In genomic region chr16:886084-886543, GRCh38 we compare ENCODE assay signal across 18 cellular contexts.
DNase-seq lines count a peak whose midpoint lies in the region; ATAC-seq, FAIRE-seq and TF ChIP-seq lines count a peak whose summit lies in the region.
"Had no signal": no experiment of that assay in that cellular context is flagged by ENCODE, and none has a peak within 500 bp of the region (broad histone marks: within the 10 kb centered on the region; RNA-seq: fewer than 3 reads in every experiment).

No MANE protein-coding gene starts in this region.

- no peaks in the 10 kb centered on the region for H3K9me1 ChIP-seq in endothelial cell of umbilical vein (replicated peaks; ENCODE audit: control insufficient read depth, extremely low read depth, insufficient read depth, low read length)

- WGBS in HUES64: 12% methylated on average over 18 of the region's 20 CpGs

- POLR2A ChIA-PET in endothelial cell of umbilical vein (lab: Charles Lee): no interaction called here

- CTCF ChIA-PET in endothelial cell of umbilical vein (lab: Charles Lee): interaction anchor here (1.7 kb wide), 1 partner anchor 171 kb away, joined by 5 read pairs; no protein-coding TSS in a partner anchor

- intact Hi-C loops in endothelial cell of umbilical vein (cut with micrococcal nuclease): no loop called here
- intact Hi-C loops in left lung (cut with DNase I): no loop called here

- no peak overlapping the region for H2AFZ ChIP-seq in endothelial cell of umbilical vein (ENCODE audit: low read depth, low read length)
- H2AFZ ChIP-seq: GM23248 had no signal

- TF ChIP-seq POLR2A in endothelial cell of umbilical vein (IDR thresholded peaks at IDR 0.05; ENCODE audit: low read depth, low read length): no peak

- in situ Hi-C loops in GM13977 (cut with MboI; ENCODE audit: low pct_unique_long_range_greater_than_20kb, low sequenced_read_pairs, unreplicated experiment): no loop called here

- H3K27me3 ChIP-seq in HUES64 (ENCODE audit: insufficient read depth, low read length): no peaks in the 10 kb centered on the region
- no peaks in the 10 kb centered on the region for H3K27me3 ChIP-seq in endothelial cell of umbilical vein (ENCODE audit: control insufficient read depth in 2 of 2, insufficient read depth in 2 of 2, low read length in 2 of 2)
- H3K27me3 ChIP-seq in left lung: no peaks in the 10 kb centered on the region

- no peaks in the 10 kb centered on the region for H3K79me2 ChIP-seq in endothelial cell of umbilical vein (ENCODE audit: control insufficient read depth, insufficient read depth, low read length)

- H3K9me3 ChIP-seq in HUES64 (ENCODE audit: insufficient read depth, low read depth, low read length) (no peaks in the 10 kb centered on the region; the same call in 1 of the 2 replicates), endothelial cell of umbilical vein (replicated peaks; ENCODE audit: control insufficient read depth, insufficient read depth, low read length) (no peaks in the 10 kb centered on the region), left lung (peaks cover 0 to 24% of the 10 kb centered on the region in 2 donors)

- H3K36me3 ChIP-seq in HUES64 (ENCODE audit: insufficient read depth, low read length) (no peaks in the 10 kb centered on the region), endothelial cell of umbilical vein (ENCODE audit: control insufficient read depth in 2 of 2, extremely low read depth in 1 of 2, insufficient read depth in 2 of 2, low read length in 2 of 2) (no peaks in the 10 kb centered on the region), left lung (peaks cover 0 to 24% of the 10 kb centered on the region in 2 donors)

- H3K9ac ChIP-seq in HUES64 (ENCODE audit: low read depth, low read length): peak overlapping the region; percentile 41; the same call in 1 of the 2 replicates
- H3K9ac ChIP-seq in endothelial cell of umbilical vein (replicated peaks; ENCODE audit: extremely low read depth, insufficient read depth, low read length): no peak overlapping the region
- H3K9ac ChIP-seq: GM23248 had no signal

- dilution Hi-C loops in endothelial cell of umbilical vein (cut with MboI; ENCODE audit: extremely low pct_ligation_motif_present, low sequenced_read_pairs): no loop called here

- no peak overlapping the region for H3K4me2 ChIP-seq in endothelial cell of umbilical vein (ENCODE audit: insufficient read depth, low read length)

- peak; percentile 26 for DNase-seq in endothelial cell of umbilical vein (ENCODE audit: low read depth, low spot score)
- DNase-seq in left lung: peak; percentile 20 to 59
- DNase-seq in retinal pigment epithelial cell (ENCODE audit: low read depth): no peak
- DNase-seq in stimulated activated CD4-positive, alpha-beta T cell treated with anti-CD3 and anti-CD28 coated beads, Interleukin-2, amount 100 ng/mL, for 24 hours: no peak
- no peak for DNase-seq in GM13977 (ENCODE audit: low spot score)
- DNase-seq: activated naive CD8-positive, alpha-beta T cell treated with anti-CD3 and anti-CD28 coated beads, Interleukin-2, amount 10 ng/mL, durations not matched to agents 7 days and 5 days; DMS 273 treated with DMSO at 0.1 percent for 48 hours; GM23248; KBM-7; mammary epithelial cell; NCI-H1436 treated with DMSO at 0.1 percent for 48 hours had no signal

- ATAC-seq in left lung: no peak
- ATAC-seq in HG03457 (IDR thresholded peaks at IDR 0.05; ENCODE audit: unreplicated experiment): no peak
- no peak for ATAC-seq in HG02938 (IDR thresholded peaks at IDR 0.05; ENCODE audit: unreplicated experiment)
- ATAC-seq: activated CD4-positive, CD25-positive, alpha-beta regulatory T cell treated with anti-CD3 and anti-CD28 coated beads, Interleukin-2, amount 50 U/mL, for 24 hours; Panc1 had no signal

- TF ChIP-seq CTCF in endothelial cell of umbilical vein (IDR thresholded peaks at IDR 0.05; ENCODE audit: extremely low read depth in 1 of 2, insufficient read depth in 1 of 2, low read depth in 1 of 2, low read length in 2 of 2) (no peak), left lung (IDR thresholded peaks at IDR 0.05) (no peak), retinal pigment epithelial cell (conservative IDR thresholded peaks at IDR 0.05; ENCODE audit: low read depth, low read length) (peak; percentile 12), GM13977 (IDR thresholded peaks at IDR 0.05; ENCODE audit: extremely low read depth, insufficient read depth, missing control alignments) (no peak)

- no TSS peak for BruUV-seq in endothelial cell of umbilical vein (replicated peaks; lab: Mats Ljungman, UMichigan)

- H4K20me1 ChIP-seq in endothelial cell of umbilical vein (replicated peaks; ENCODE audit: control insufficient read depth, extremely low read depth, insufficient read depth, low read length): no peaks in the 10 kb centered on the region

- FAIRE-seq in endothelial cell of umbilical vein (lab: Jason Lieb, UNC): no peak

- H3K4me3 ChIP-seq in HUES64 (ENCODE audit: low read length) (peak overlapping the region; percentile 49), endothelial cell of umbilical vein (replicated peaks in 1 of 3; ENCODE audit: insufficient read depth in 1 of 3, low read depth in 1 of 3, low read length in 3 of 3) (no peak overlapping the region), left lung (no peak overlapping the region), retinal pigment epithelial cell (ENCODE audit: low read length) (peak overlapping the region; percentile 29)
- H3K4me3 ChIP-seq: GM23248, thoracic aorta had no signal

- H3K27ac ChIP-seq in HUES64 (ENCODE audit: low read depth, low read length) (peak overlapping the region; percentile 65; the same call in 1 of the 2 replicates), endothelial cell of umbilical vein (ENCODE audit: insufficient read depth, low read depth, low read length) (no peak overlapping the region), left lung (no peak overlapping the region)
- H3K27ac ChIP-seq: epithelial cell of prostate, GM23248, thoracic aorta had no signal

- H3K4me1 ChIP-seq in HUES64 (ENCODE audit: insufficient read depth, low read length) (peaks cover 14% of the 10 kb centered on the region), endothelial cell of umbilical vein (ENCODE audit: control insufficient read depth, extremely low read depth, insufficient read depth, low read length) (no peaks in the 10 kb centered on the region), left lung (no peaks in the 10 kb centered on the region)

TF ChIP-seq in endothelial cell of umbilical vein, 7 proteins besides CTCF, POLR2A, EP300 and RAD21:
- no peak for TF ChIP-seq MYC (IDR thresholded peaks at IDR 0.05; ENCODE audit: low read depth, low read length)
- no peak for TF ChIP-seq GATA2 (IDR thresholded peaks at IDR 0.05; ENCODE audit: insufficient read depth, insufficient read length, low read depth, low read length)
- TF ChIP-seq MAX (IDR thresholded peaks at IDR 0.05; ENCODE audit: insufficient read depth, insufficient read length): no peak
- TF ChIP-seq EZH2 (IDR thresholded peaks at IDR 0.05; ENCODE audit: borderline replicate concordance, low read depth, low read length, severe bottlenecking): no peak

Comparison
In these comparisons a context has a peak if more than half of its experiments do, and no peak if none do; other contexts are left out.
1. H3K4me3 ChIP-seq: peak in HUES64 (single experiment) and retinal pigment epithelial cell (single experiment); none in endothelial cell of umbilical vein (0 of 3) and left lung (0 of 2).
2. DNase-seq: peak in endothelial cell of umbilical vein (single experiment) and left lung (2 of 2); none in retinal pigment epithelial cell (single experiment), stimulated activated CD4-positive, alpha-beta T cell treated with anti-CD3 and anti-CD28 coated beads, Interleukin-2, amount 100 ng/mL, for 24 hours (0 of 2) and GM13977 (single experiment).